26 cellular contexts compared by ENCODE assay signal in genomic region chr12:49562233-49562632, GRCh38. TPM values are rescaled to one million over a fixed set of nuclear protein-coding genes. Genes with fewer than 3 reads are reported as not detected.
DNase-seq lines count a peak whose midpoint lies in the region; ATAC-seq and TF ChIP-seq lines count a peak whose summit lies in the region.
"Had no signal": no experiment of that assay in that cellular context is flagged by ENCODE, and none has a peak within 500 bp of the region (broad histone marks: within the 10 kb centered on the region; RNA-seq: fewer than 3 reads in every experiment).

No MANE protein-coding gene starts in this region.

- H3K27ac Mint-ChIP-seq in CD4-positive, alpha-beta T cell, result no peak overlapping the region
- H3K27ac Mint-ChIP-seq in endothelial cell (ENCODE audit: unreplicated experiment), result no peak overlapping the region
- peak overlapping the region; percentile 13 for H3K27ac Mint-ChIP-seq in stimulated activated effector memory CD8-positive, alpha-beta T cell treated with anti-CD3 and anti-CD28 coated beads, Interleukin-12 subunit alpha, Interleukin-12 subunit beta, amount 100 ng/mL, for 72 hours

- CTCF ChIA-PET in CD4-positive, alpha-beta T cell (lab: Charles Lee), result interaction anchor here (1.0 kb wide), 1 partner anchor 61 kb away, joined by 3 read pairs; the partner anchor contains the start of gene PRPF40B

- H3K27ac ChIP-seq in CD4-positive, alpha-beta T cell (ENCODE audit: low read depth, low read length), result no peak overlapping the region
- H3K27ac ChIP-seq: 22Rv1, HL-60, SJCRH30 had no signal

- POLR2A ChIA-PET in CD4-positive, alpha-beta T cell (lab: Charles Lee), result interaction anchor here (1.2 kb wide), 1 partner anchor 195 kb away, joined by 4 read pairs; the partner anchor contains the start of gene SPATS2

- TF ChIP-seq CTCF in CD4-positive, alpha-beta T cell (IDR thresholded peaks at IDR 0.05), result no peak
- no peak for TF ChIP-seq CTCF in endothelial cell (IDR thresholded peaks at IDR 0.05; ENCODE audit: unreplicated experiment)

- DNase-seq in NCI-H82 (lab: John Stamatoyannopoulos, UW) (peak; percentile 22), NCI-H82 treated with DMSO at 0.1 percent for 48 hours (lab: John Stamatoyannopoulos, UW; ENCODE audit: unreplicated experiment) (no peak), endothelial cell (ENCODE audit: low spot score) (no peak)
- DNase-seq in CD4-positive, alpha-beta T cell, result no peak
- no peak for DNase-seq in stimulated activated effector memory CD8-positive, alpha-beta T cell treated with anti-CD3 and anti-CD28 coated beads, Interleukin-12 subunit alpha, Interleukin-12 subunit beta, amount 100 ng/mL, for 72 hours (ENCODE audit: low spot score in 2 of 2)
- DNase-seq: ACHN; BE2C; CD4-positive, CD25-positive, alpha-beta regulatory T cell; DMS53; GOT3; NCI-H1092 treated with DMSO at 0.1 percent for 48 hours; NCI-H1436; NCI-H187; NCI-H2081 treated with DMSO at 0.1 percent for 48 hours; NCI-H2171; NCI-H226; NCI-H510A; PC-3; SJCRH30 had no signal

- no peaks in the 10 kb centered on the region for H3K9me3 Mint-ChIP-seq in CD4-positive, alpha-beta T cell
- H3K9me3 Mint-ChIP-seq in endothelial cell (ENCODE audit: unreplicated experiment), result no peaks in the 10 kb centered on the region
- H3K9me3 Mint-ChIP-seq in stimulated activated effector memory CD8-positive, alpha-beta T cell treated with anti-CD3 and anti-CD28 coated beads, Interleukin-12 subunit alpha, Interleukin-12 subunit beta, amount 100 ng/mL, for 72 hours, result no peaks in the 10 kb centered on the region
- H3K9me3 Mint-ChIP-seq: CD4-positive, CD25-positive, alpha-beta regulatory T cell had no signal

- peaks cover 71% of the 10 kb centered on the region for H3K36me3 Mint-ChIP-seq in CD4-positive, alpha-beta T cell (ENCODE audit: low read depth)
- peaks cover 24% of the 10 kb centered on the region for H3K36me3 Mint-ChIP-seq in endothelial cell (ENCODE audit: low read depth, unreplicated experiment)
- H3K36me3 Mint-ChIP-seq in stimulated activated effector memory CD8-positive, alpha-beta T cell treated with anti-CD3 and anti-CD28 coated beads, Interleukin-12 subunit alpha, Interleukin-12 subunit beta, amount 100 ng/mL, for 72 hours, result peaks cover 85% of the 10 kb centered on the region

- intact Hi-C loops in CD4-positive, alpha-beta T cell (cut with DNase I, micrococcal nuclease), result no loop called here

- no peaks in the 10 kb centered on the region for H3K27me3 Mint-ChIP-seq in CD4-positive, alpha-beta T cell
- H3K27me3 Mint-ChIP-seq in endothelial cell (ENCODE audit: unreplicated experiment), result peaks cover 9% of the 10 kb centered on the region
- H3K27me3 Mint-ChIP-seq: CD4-positive, CD25-positive, alpha-beta regulatory T cell had no signal

- H3K4me1 Mint-ChIP-seq in CD4-positive, alpha-beta T cell (ENCODE audit: low read depth), result peaks cover 43% of the 10 kb centered on the region
- peaks cover 6% of the 10 kb centered on the region for H3K4me1 Mint-ChIP-seq in endothelial cell (ENCODE audit: unreplicated experiment)
- peaks cover 33% of the 10 kb centered on the region for H3K4me1 Mint-ChIP-seq in stimulated activated effector memory CD8-positive, alpha-beta T cell treated with anti-CD3 and anti-CD28 coated beads, Interleukin-12 subunit alpha, Interleukin-12 subunit beta, amount 100 ng/mL, for 72 hours

- H3K27me3 ChIP-seq in CD4-positive, alpha-beta T cell (ENCODE audit: control insufficient read depth, insufficient read depth, low read length), result no peaks in the 10 kb centered on the region
- H3K27me3 ChIP-seq: BE2C, SJCRH30 had no signal

- H3K9me3 ChIP-seq in CD4-positive, alpha-beta T cell (ENCODE audit: control insufficient read depth, low read length), result no peaks in the 10 kb centered on the region
- H3K9me3 ChIP-seq: BE2C, HAP-1, SJCRH30 had no signal

- ATAC-seq in CD4-positive, alpha-beta T cell (ENCODE audit: poor library complexity), result no peak
- no peak for ATAC-seq in stimulated activated effector memory CD8-positive, alpha-beta T cell treated with anti-CD3 and anti-CD28 coated beads, Interleukin-12 subunit alpha, Interleukin-12 subunit beta, amount 100 ng/mL, for 72 hours
- ATAC-seq in HG03039 (IDR thresholded peaks at IDR 0.05; ENCODE audit: unreplicated experiment) (no peak), GM18505 (IDR thresholded peaks at IDR 0.05; ENCODE audit: unreplicated experiment) (no peak)
- ATAC-seq: PC-3, Right ventricle myocardium inferior had no signal

- peak overlapping the region; percentile 16 for H3K4me3 Mint-ChIP-seq in CD4-positive, alpha-beta T cell
- H3K4me3 Mint-ChIP-seq in endothelial cell (ENCODE audit: unreplicated experiment), result peak overlapping the region; percentile 14
- H3K4me3 Mint-ChIP-seq in stimulated activated effector memory CD8-positive, alpha-beta T cell treated with anti-CD3 and anti-CD28 coated beads, Interleukin-12 subunit alpha, Interleukin-12 subunit beta, amount 100 ng/mL, for 72 hours, result no peak overlapping the region

- no peak for TF ChIP-seq POLR2A in GM18505 (IDR thresholded peaks at IDR 0.05; ENCODE audit: borderline replicate concordance, extremely low read depth, insufficient read depth, insufficient read length)

RNA-seq across cellular contexts. Expression of gene MCRS1, which starts 5.7 kb away (rescaled TPM):
- total RNA-seq in CD4-positive, alpha-beta T cell, result 10 to 100 TPM; 49.0 to 56.4 TPM
- total RNA-seq in endothelial cell (ENCODE audit: unreplicated experiment), result 60.8 TPM

RNA-seq across cellular contexts. Expression of gene KCNH3, which starts 23.4 kb away (rescaled TPM):
- 1 to 10 TPM; 2.4 to 3.4 TPM for total RNA-seq in CD4-positive, alpha-beta T cell
- total RNA-seq in endothelial cell (ENCODE audit: unreplicated experiment), result 0.15 TPM

RNA-seq across cellular contexts. Expression of gene FAM186B, which starts 43.2 kb away (rescaled TPM):
- under 1 TPM; 0.64 to 0.74 TPM for total RNA-seq in CD4-positive, alpha-beta T cell
- total RNA-seq in endothelial cell (ENCODE audit: unreplicated experiment), result 1.9 TPM
- total RNA-seq: CD4-positive, CD25-positive, alpha-beta regulatory T cell; RPMI7951 had no signal
